8 cellular contexts compared by ENCODE assay signal in genomic region chr6:87699576-87699975, GRCh38. TPM values are rescaled to one million over a fixed set of nuclear protein-coding genes. Genes with fewer than 3 reads are reported as not detected.
DNase-seq lines count a peak whose midpoint lies in the region; ATAC-seq and TF ChIP-seq lines count a peak whose summit lies in the region.

No MANE protein-coding gene starts in this region.

- H2AFZ ChIP-seq in HCT116 (ENCODE audit: low read depth, low read length, poor library complexity, severe bottlenecking), result no peak overlapping the region
- no peak overlapping the region for H2AFZ ChIP-seq in smooth muscle cell (ENCODE audit: low read depth)

- 3% methylated on average over 4 of the region's 4 CpGs for WGBS in right cardiac atrium
- WGBS in smooth muscle cell (ENCODE audit: low lambda C conversion rate), result under 1% methylated on average over 4 of the region's 4 CpGs

- H3K36me3 Mint-ChIP-seq in activated B cell treated with CpG ODN at 0.5 μM for 24 hours (ENCODE audit: low read depth), result peaks cover 28% of the 10 kb centered on the region

- H3K4me1 Mint-ChIP-seq in activated B cell treated with CpG ODN at 0.5 μM for 24 hours, result peaks cover 61% of the 10 kb centered on the region

- peaks cover 9% of the 10 kb centered on the region for H3F3A ChIP-seq in smooth muscle cell (ENCODE audit: low read depth)

- H4K20me1 ChIP-seq in HCT116 (ENCODE audit: insufficient read depth) (peaks cover 39% of the 10 kb centered on the region; the same call in 1 of the 2 replicates), smooth muscle cell (ENCODE audit: low read depth) (peaks cover 67% of the 10 kb centered on the region)

- no peak for TF ChIP-seq RAD21 in HCT116 (IDR thresholded peaks at IDR 0.05; ENCODE audit: low read depth)

- peaks cover 5 to 8% of the 10 kb centered on the region in 2 experiments; a peak in 2 of 4 replicates for H3K36me3 ChIP-seq in HCT116 (ENCODE audit: control insufficient read depth in 1 of 2, insufficient read depth in 2 of 2, low read length in 2 of 2)
- H3K36me3 ChIP-seq in smooth muscle cell (ENCODE audit: low read depth), result no peaks in the 10 kb centered on the region

- H3K4me3 Mint-ChIP-seq in activated B cell treated with CpG ODN at 0.5 μM for 24 hours, result peak overlapping the region; percentile 97

- TF ChIP-seq CTCF in HCT116 (IDR thresholded peaks at IDR 0.05 in 2 of 3, conservative IDR thresholded peaks at IDR 0.05 in 1 of 3; ENCODE audit: borderline replicate concordance in 1 of 3, insufficient read depth in 1 of 3, low read depth in 2 of 3, low read length in 2 of 3) (no peak), activated B cell treated with CpG ODN at 0.5 μM for 24 hours (IDR thresholded peaks at IDR 0.05) (no peak), smooth muscle cell (IDR thresholded peaks at IDR 0.05; ENCODE audit: borderline replicate concordance, insufficient read depth, poor library complexity, severe bottlenecking) (no peak), RWPE1 (conservative IDR thresholded peaks at IDR 0.05; ENCODE audit: low read depth) (no peak)

- RAD21 ChIA-PET in HCT116 (lab: Charles Lee; ENCODE audit: low non-redundant PET in 1 of 2, low total read pairs in 2 of 2, uncharacterized antibody in 2 of 2, unreplicated experiment in 2 of 2), result no interaction called here

- no peaks in the 10 kb centered on the region for H3K9me2 ChIP-seq in HCT116 (ENCODE audit: insufficient read depth)

- no peaks in the 10 kb centered on the region for H3K9me3 ChIP-seq in HCT116 (ENCODE audit: control insufficient read depth in 1 of 2, insufficient read depth in 1 of 2, low read depth in 1 of 2, low read length in 2 of 2)
- H3K9me3 ChIP-seq in right cardiac atrium (ENCODE audit: control insufficient read depth, low read length), result no peaks in the 10 kb centered on the region
- no peaks in the 10 kb centered on the region for H3K9me3 ChIP-seq in smooth muscle cell (replicated peaks; ENCODE audit: low read depth)

- TF ChIP-seq POLR2A in HCT116 (IDR thresholded peaks at IDR 0.05; ENCODE audit: borderline replicate concordance, extremely low read depth, insufficient read depth, insufficient read length), result no peak

- ATAC-seq in HCT116 (no peak), activated B cell treated with CpG ODN at 0.5 μM for 24 hours (ENCODE audit: low read depth) (no peak), right cardiac atrium (no peak), GM18502 (IDR thresholded peaks at IDR 0.05; ENCODE audit: poor library complexity, unreplicated experiment) (no peak)

- intact Hi-C loops in HCT116 (cut with micrococcal nuclease) (no loop called here), activated B cell treated with CpG ODN at 0.5 μM for 24 hours (cut with micrococcal nuclease) (no loop called here), right cardiac atrium (cut with DNase I) (no loop called here)

- POLR2A ChIA-PET in HCT116 (lab: Charles Lee), result interaction anchor here (0.7 kb wide), 2 partner anchors 38 to 102 kb away, joined by 3 read pairs; no protein-coding TSS in a partner anchor
- POLR2A ChIA-PET in activated B cell treated with CpG ODN at 0.5 μM for 24 hours (lab: Charles Lee), result interaction anchor here (0.7 to 4.1 kb wide), 5 partner anchors 8 to 57 kb away, joined by 5 to 62 read pairs (median 5); no protein-coding TSS in a partner anchor
- POLR2A ChIA-PET in RWPE1 (lab: Yijun Ruan, JAX; ENCODE audit: low non-redundant PET), result no interaction called here

- no peaks in the 10 kb centered on the region for H3K9me3 Mint-ChIP-seq in activated B cell treated with CpG ODN at 0.5 μM for 24 hours

- H3K9ac ChIP-seq in HCT116 (ENCODE audit: low read length) (no peak overlapping the region), smooth muscle cell (ENCODE audit: low read depth) (peak overlapping the region; percentile 97)

- H3K4me1 ChIP-seq in HCT116 (ENCODE audit: control insufficient read depth in 1 of 2, insufficient read depth in 2 of 2, low read length in 2 of 2) (peaks cover 8 to 24% of the 10 kb centered on the region in 2 experiments), right cardiac atrium (ENCODE audit: control insufficient read depth, insufficient read depth, low read length) (peaks cover 3% of the 10 kb centered on the region), smooth muscle cell (ENCODE audit: low read depth) (peaks cover 34% of the 10 kb centered on the region)

- H3K27ac ChIP-seq in HCT116 (ENCODE audit: low read depth, low read length) (no peak overlapping the region), right cardiac atrium (ENCODE audit: low read length) (no peak overlapping the region), smooth muscle cell (ENCODE audit: low read depth) (peak overlapping the region; percentile 96), RWPE1 (no peak overlapping the region)

- no TSS peak for BruUV-seq in HCT116 (replicated peaks; lab: Mats Ljungman, UMichigan)

- H3K27me3 ChIP-seq in HCT116 (ENCODE audit: insufficient read depth, low read length), result no peaks in the 10 kb centered on the region
- H3K27me3 ChIP-seq in right cardiac atrium (ENCODE audit: control insufficient read depth, insufficient read depth), result no peaks in the 10 kb centered on the region
- H3K27me3 ChIP-seq in smooth muscle cell (ENCODE audit: low read depth), result no peaks in the 10 kb centered on the region

- H3K4me2 ChIP-seq in HCT116 (ENCODE audit: low read length) (peak overlapping the region; percentile 85), smooth muscle cell (peak overlapping the region; percentile 100)

- DNase-seq in HCT116 (ENCODE audit: low read depth, low spot score) (no peak), activated B cell treated with CpG ODN at 0.5 μM for 24 hours (no peak), right cardiac atrium (no peak), smooth muscle cell (lab: John Stamatoyannopoulos, UW; ENCODE audit: unreplicated experiment) (no peak), DMS53 treated with DMSO at 0.1 percent for 48 hours (lab: John Stamatoyannopoulos, UW; ENCODE audit: unreplicated experiment) (no peak), RWPE1 (ENCODE audit: low spot score) (no peak), NCI-H2196 (lab: John Stamatoyannopoulos, UW; ENCODE audit: unreplicated experiment) (no peak)

- peak overlapping the region; percentile 97 for H3K27ac Mint-ChIP-seq in activated B cell treated with CpG ODN at 0.5 μM for 24 hours

- no peaks in the 10 kb centered on the region for H3K27me3 Mint-ChIP-seq in activated B cell treated with CpG ODN at 0.5 μM for 24 hours

- H3K4me3 ChIP-seq in HCT116 (replicated peaks in 1 of 2; ENCODE audit: low read depth in 1 of 2, low read length in 2 of 2) (no peak overlapping the region), right cardiac atrium (ENCODE audit: low read length) (peak overlapping the region; percentile 73), smooth muscle cell (peak overlapping the region; percentile 88)

- H3K79me2 ChIP-seq in HCT116 (ENCODE audit: insufficient read depth, low read length) (peaks cover 71% of the 10 kb centered on the region), smooth muscle cell (ENCODE audit: low read depth) (peaks cover 74% of the 10 kb centered on the region)

- CTCF ChIA-PET in HCT116 (lab: Charles Lee) (no interaction called here), activated B cell treated with CpG ODN at 0.5 μM for 24 hours (lab: Charles Lee) (interaction anchor here (1.0 to 1.9 kb wide), 2 partner anchors 10 to 57 kb away, joined by 4 to 9 read pairs; no protein-coding TSS in a partner anchor), RWPE1 (lab: Yijun Ruan, JAX) (no interaction called here)

TF ChIP-seq in HCT116, 20 proteins besides CTCF, POLR2A, EP300 and RAD21 (continues in another document):
- TF ChIP-seq ZBTB33 (IDR thresholded peaks at IDR 0.05; ENCODE audit: extremely low read depth, insufficient replicate concordance, low read length) (no peak), SRF (IDR thresholded peaks at IDR 0.05; ENCODE audit: low read depth) (no peak), CBX3 (IDR thresholded peaks at IDR 0.05; ENCODE audit: low read depth) (no peak), ZNF274 (IDR thresholded peaks at IDR 0.05; ENCODE audit: low read depth, low read length) (no peak), POLR2AphosphoS5 (IDR thresholded peaks at IDR 0.05; ENCODE audit: low read depth, low read length) (no peak)
- TF ChIP-seq, protein P1, sequence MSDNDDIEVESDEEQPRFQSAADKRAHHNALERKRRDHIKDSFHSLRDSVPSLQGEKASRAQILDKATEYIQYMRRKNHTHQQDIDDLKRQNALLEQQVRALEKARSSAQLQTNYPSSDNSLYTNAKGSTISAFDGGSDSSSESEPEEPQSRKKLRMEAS (IDR thresholded peaks at IDR 0.05), result no peak

RNA-seq across cellular contexts. Expression of gene AKIRIN2, which starts 2.5 kb away (rescaled TPM):
- 54.8 TPM for total RNA-seq in HCT116 (2021; ENCODE audit: unreplicated experiment)
- 41.1 and 46.9 TPM in 2 replicates for polyA plus RNA-seq in HCT116 (2012)
- 61.9 and 76.4 TPM in 2 replicates for total RNA-seq in activated B cell treated with CpG ODN at 0.5 μM for 24 hours
- 10 to 100 TPM; 34.4 to 39.7 (median 37.8) TPM for total RNA-seq in right cardiac atrium
- 32.6 TPM for polyA plus RNA-seq in right cardiac atrium
- 29.5 and 29.6 TPM in 2 replicates for total RNA-seq in smooth muscle cell
- polyA plus RNA-seq in smooth muscle cell, result 50.5 and 60.3 TPM in 2 replicates

Comparison
In these comparisons a context has a peak if more than half of its experiments do, and no peak if none do; other contexts are left out.
1. H3K4me3 ChIP-seq: peak in right cardiac atrium (single experiment) and smooth muscle cell (single experiment); none in HCT116 (0 of 2).